ENCODE assay signal across 8 cellular contexts in the genomic region with DNA sequence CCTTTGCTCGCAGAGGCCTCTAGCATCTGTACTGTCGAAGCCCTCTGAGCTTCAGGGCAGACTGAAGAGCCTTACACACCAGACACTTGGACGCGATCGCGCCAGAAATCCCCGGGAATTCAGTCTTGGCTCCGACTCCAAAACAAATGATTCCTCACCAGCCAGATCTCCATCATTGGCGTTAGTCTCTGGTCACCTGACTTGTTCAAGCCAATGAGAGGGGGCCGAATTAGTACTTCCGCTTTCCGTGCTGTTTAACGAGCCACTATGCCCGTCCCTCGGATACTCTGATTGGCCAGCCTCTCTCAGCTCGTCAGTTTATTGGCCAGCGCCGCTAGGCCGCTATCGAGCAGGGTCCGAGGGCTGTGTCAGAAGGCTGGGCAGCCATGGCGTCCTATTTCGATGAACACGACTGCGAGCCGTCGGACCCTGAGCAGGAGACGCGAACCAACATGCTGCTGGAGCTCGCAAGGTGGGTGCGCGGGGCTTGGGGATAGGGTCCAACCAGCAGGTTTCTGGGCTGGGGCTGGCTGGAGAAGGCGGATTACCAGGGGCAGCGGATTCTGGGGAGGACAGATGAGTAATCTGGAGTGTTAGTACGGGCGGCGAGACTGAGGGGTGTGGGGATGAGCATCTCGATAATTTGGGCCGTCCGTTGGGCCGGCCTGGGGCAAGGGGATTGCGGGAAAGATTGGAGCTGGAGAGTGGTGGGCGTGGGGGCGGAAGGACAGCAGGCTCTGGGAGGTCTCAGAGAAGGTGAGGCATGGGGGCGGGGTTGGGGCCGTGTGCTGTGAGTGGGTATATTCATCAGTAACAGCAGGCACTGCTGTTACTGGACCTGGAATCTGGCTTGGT. TPM values are rescaled to one million over a fixed set of nuclear protein-coding genes. Genes with fewer than 3 reads are reported as not detected.
A peak's percentile ranks its signal among the peaks of the same experiment; 100 is the strongest.
DNase-seq lines count a peak whose midpoint lies in the region; ATAC-seq, FAIRE-seq and TF ChIP-seq lines count a peak whose summit lies in the region.

A gene with protein sequence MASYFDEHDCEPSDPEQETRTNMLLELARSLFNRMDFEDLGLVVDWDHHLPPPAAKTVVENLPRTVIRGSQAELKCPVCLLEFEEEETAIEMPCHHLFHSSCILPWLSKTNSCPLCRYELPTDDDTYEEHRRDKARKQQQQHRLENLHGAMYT (plus strand): TSS at position 368 of the 855 bp plus-strand sequence. CDS start 19 bp downstream, at position 387.

- H3K4me3 Mint-ChIP-seq in type B pancreatic cell: peak within 1 kb of the TSS; percentile 99

- peaks cover 15 to 33% of the 10 kb centered on the region in 2 donors for H3K4me1 ChIP-seq in adrenal gland (replicated peaks in 1 of 2)
- peaks cover 0 to 58% (median 38%) of the 10 kb centered on the region in 12 donors for H3K4me1 ChIP-seq in heart left ventricle

- DNase-seq in GM12892 (ENCODE audit: insufficient read length) (peak; percentile 97), NCI-H146 (lab: John Stamatoyannopoulos, UW) (peak; percentile 96), T-helper 1 cell (peak; percentile 77 to 94 (median 89)), adrenal gland (peak; percentile 95 to 99 (median 98)), heart left ventricle (peak; percentile 95 to 97 (median 96)), pons (ENCODE audit: low spot score) (peak; percentile 100), type B pancreatic cell (ENCODE audit: extremely low spot score, unreplicated experiment) (peak; percentile 89)

- ATAC-seq in HG02852 (IDR thresholded peaks at IDR 0.05; ENCODE audit: unreplicated experiment) (peak; percentile 99), heart left ventricle (peak; percentile 97 to 98 (median 97))

- peak; percentile 100 for FAIRE-seq in GM12892 (lab: Jason Lieb, UNC)

- H3K36me3 Mint-ChIP-seq in type B pancreatic cell: peaks cover 4% of the 10 kb centered on the region

- H3K27me3 ChIP-seq in adrenal gland (no peaks in the 10 kb centered on the region), heart left ventricle (no peaks in the 10 kb centered on the region)

- H3K4me1 Mint-ChIP-seq in type B pancreatic cell (ENCODE audit: unreplicated experiment): peaks cover 17% of the 10 kb centered on the region

- H3K4me3 ChIP-seq in adrenal gland (peak within 1 kb of the TSS; percentile 32 to 83 (median 76)), heart left ventricle (peak within 1 kb of the TSS; percentile 50 to 91 (median 80))

- WGBS in adrenal gland, 4 donors: 0 to 1% (median 0%) methylated on average over 25 to 46 of the region's 46 CpGs
- WGBS in heart left ventricle, 4 donors: 0 to 1% (median 0%) methylated on average over 25 to 46 of the region's 46 CpGs

- no peaks in the 10 kb centered on the region for H3K9me3 Mint-ChIP-seq in type B pancreatic cell

- peak within 1 kb of the TSS; percentile 96 for H3K27ac Mint-ChIP-seq in type B pancreatic cell

- H3K9me3 ChIP-seq in adrenal gland (replicated peaks in 1 of 3) (no peaks in the 10 kb centered on the region), heart left ventricle (no peaks in the 10 kb centered on the region)

- H3K27ac ChIP-seq in adrenal gland (peak within 1 kb of the TSS; percentile 79 to 94 (median 89)), heart left ventricle (peak within 1 kb of the TSS; percentile 26 to 96 (median 91))

- intact Hi-C loops in adrenal gland (cut with DNase I): no loop called here
- intact Hi-C loops in heart left ventricle (cut with DNase I): no loop called here

- TF ChIP-seq POLR2A in GM12892 (IDR thresholded peaks at IDR 0.05; ENCODE audit: low read depth, low read length): peak; percentile 90
- peak in 1 of 2 donors; percentile 90 for TF ChIP-seq POLR2A in adrenal gland (IDR thresholded peaks at IDR 0.05)
- peak; percentile 53 to 88 for TF ChIP-seq POLR2A in heart left ventricle (IDR thresholded peaks at IDR 0.05)

- TF ChIP-seq CTCF in adrenal gland (IDR thresholded peaks at IDR 0.05) (no peak), heart left ventricle (IDR thresholded peaks at IDR 0.05) (no peak), type B pancreatic cell (conservative IDR thresholded peaks at IDR 0.05) (no peak)

- no peaks in the 10 kb centered on the region for H3K27me3 Mint-ChIP-seq in type B pancreatic cell

- H3K36me3 ChIP-seq in adrenal gland (replicated peaks in 1 of 2) (peaks cover 0 to 39% of the 10 kb centered on the region in 2 donors), heart left ventricle (peaks cover 0 to 52% (median 30%) of the 10 kb centered on the region in 9 donors)

RNA-seq across cellular contexts. Expression of the gene that starts here (rescaled TPM):
- 252 TPM for polyA plus RNA-seq in GM12892 (2012; ENCODE audit: missing spikeins)
- total RNA-seq in adrenal gland (100 to 1,000 TPM in 7 of 8 donors, 10 to 100 TPM in 1; 93.8 to 199 (median 172) TPM), heart left ventricle (100 to 1,000 TPM in 4 of 9 donors, 10 to 100 TPM in 5; 77.7 to 208 (median 92.0) TPM), type B pancreatic cell (ENCODE audit: low replicate concordance) (70.2 and 78.8 TPM in 2 replicates)
- polyA plus RNA-seq in adrenal gland (100 to 1,000 TPM; 130 to 295 (median 214) TPM), heart left ventricle (100 to 1,000 TPM; 165 to 235 TPM)

Comparison
In these comparisons a context has a peak if more than half of its experiments do, and no peak if none do; other contexts are left out.
1. Peak in every context shown above with its lines: DNase-seq, ATAC-seq, H3K4me3 ChIP-seq and H3K27ac ChIP-seq.